8 cellular contexts compared by ENCODE assay signal in genomic region chr16:46620265-46621005, GRCh38. TPM values are rescaled to one million over a fixed set of nuclear protein-coding genes. Genes with fewer than 3 reads are reported as not detected.
DNase-seq lines count a peak whose midpoint lies in the region; ATAC-seq and TF ChIP-seq lines count a peak whose summit lies in the region.

No MANE protein-coding gene starts in this region.

- H3K4me1 ChIP-seq in urinary bladder (ENCODE audit: insufficient read depth): no peaks in the 10 kb centered on the region

- no peak for TF ChIP-seq CTCF in AG04449 (IDR thresholded peaks at IDR 0.05; ENCODE audit: insufficient read depth, low read length, missing control alignments)
- TF ChIP-seq CTCF in lower leg skin (IDR thresholded peaks at IDR 0.05): no peak

- TF ChIP-seq POLR2A in lower leg skin (IDR thresholded peaks at IDR 0.05): no peak

- CTCF ChIA-PET in AG04449 (lab: Yijun Ruan, JAX): interaction anchor here (1.4 to 3.7 kb wide), 2 partner anchors 9 to 12 kb away, joined by 3 to 19 read pairs; no protein-coding TSS in a partner anchor

- H3K4me3 Mint-ChIP-seq in activated naive CD8-positive, alpha-beta T cell treated with anti-CD3 and anti-CD28 coated beads, Interleukin-2, amount 10 ng/mL, durations not matched to agents 7 days and 5 days: peak overlapping the region; percentile 97

- H3K36me3 Mint-ChIP-seq in activated naive CD8-positive, alpha-beta T cell treated with anti-CD3 and anti-CD28 coated beads, Interleukin-2, amount 10 ng/mL, durations not matched to agents 7 days and 5 days: peaks cover 32% of the 10 kb centered on the region

- H3K4me3 ChIP-seq in AG04449 (ENCODE audit: low read depth, low read length): peak overlapping the region; percentile 79
- peak overlapping the region; percentile 8 for H3K4me3 ChIP-seq in lower leg skin (ENCODE audit: low read depth, poor library complexity, severe bottlenecking)
- H3K4me3 ChIP-seq in urinary bladder (ENCODE audit: low read depth, low read length): peak overlapping the region; percentile 52

- 5% methylated on average over 11 of the region's 11 CpGs for WGBS in lower leg skin, 2 donors
- WGBS in urinary bladder: 6% methylated on average over 11 of the region's 11 CpGs

- no peaks in the 10 kb centered on the region for H3K9me3 Mint-ChIP-seq in activated naive CD8-positive, alpha-beta T cell treated with anti-CD3 and anti-CD28 coated beads, Interleukin-2, amount 10 ng/mL, durations not matched to agents 7 days and 5 days

- H3K27ac ChIP-seq in urinary bladder (ENCODE audit: low read depth): no peak overlapping the region

- peaks cover 19% of the 10 kb centered on the region for H3K4me1 Mint-ChIP-seq in activated naive CD8-positive, alpha-beta T cell treated with anti-CD3 and anti-CD28 coated beads, Interleukin-2, amount 10 ng/mL, durations not matched to agents 7 days and 5 days

- H3K27me3 Mint-ChIP-seq in activated naive CD8-positive, alpha-beta T cell treated with anti-CD3 and anti-CD28 coated beads, Interleukin-2, amount 10 ng/mL, durations not matched to agents 7 days and 5 days: no peaks in the 10 kb centered on the region

- no peak for DNase-seq in AG04449 (ENCODE audit: low read depth, low spot score)
- DNase-seq in Kasumi-1 (lab: John Stamatoyannopoulos, UW): peak; percentile 49 to 77
- DNase-seq in activated naive CD8-positive, alpha-beta T cell treated with anti-CD3 and anti-CD28 coated beads, Interleukin-2, amount 10 ng/mL, durations not matched to agents 7 days and 5 days: no peak
- DNase-seq in lower leg skin (ENCODE audit: low spot score in 2 of 2): no peak
- DNase-seq in SW480 (ENCODE audit: low spot score): no peak
- DNase-seq in Ammon's horn (ENCODE audit: low spot score): no peak

- ATAC-seq in GM18867 (IDR thresholded peaks at IDR 0.05; ENCODE audit: unreplicated experiment): peak; percentile 16
- ATAC-seq in activated naive CD8-positive, alpha-beta T cell treated with anti-CD3 and anti-CD28 coated beads, Interleukin-2, amount 10 ng/mL, durations not matched to agents 7 days and 5 days (ENCODE audit: low read depth): peak; percentile 6

- POLR2A ChIA-PET in AG04449 (lab: Yijun Ruan, JAX): no interaction called here
- POLR2A ChIA-PET in activated naive CD8-positive, alpha-beta T cell treated with anti-CD3 and anti-CD28 coated beads, Interleukin-2, amount 10 ng/mL, durations not matched to agents 7 days and 5 days (lab: Charles Lee): interaction anchor here (0.5 to 1.6 kb wide), 7 partner anchors 10 to 352 kb away, joined by 3 to 6 read pairs (median 4); no protein-coding TSS in a partner anchor

- intact Hi-C loops in lower leg skin (cut with DNase I; ENCODE audit: low total_unique reads): no loop called here

- no peaks in the 10 kb centered on the region for H3K36me3 ChIP-seq in urinary bladder (ENCODE audit: insufficient read depth)

- peak overlapping the region; percentile 96 for H3K27ac Mint-ChIP-seq in activated naive CD8-positive, alpha-beta T cell treated with anti-CD3 and anti-CD28 coated beads, Interleukin-2, amount 10 ng/mL, durations not matched to agents 7 days and 5 days

RNA-seq across cellular contexts. Expression of gene SHCBP1, which starts 0.7 kb away (rescaled TPM):
- total RNA-seq in activated naive CD8-positive, alpha-beta T cell treated with anti-CD3 and anti-CD28 coated beads, Interleukin-2, amount 10 ng/mL, durations not matched to agents 7 days and 5 days: 10 to 100 TPM; 29.2 to 33.0 TPM
- 1 to 10 TPM in 3 of 4 donors, under 1 TPM in 1; 0.76 to 1.4 (median 1.3) TPM for total RNA-seq in lower leg skin
- 12.8 TPM for total RNA-seq in urinary bladder
- polyA plus RNA-seq in urinary bladder: 0.47 TPM

Comparison
In these comparisons a context has a peak if more than half of its experiments do, and no peak if none do; other contexts are left out.
1. DNase-seq: peak in Kasumi-1 (2 of 2); none in AG04449 (single experiment), activated naive CD8-positive, alpha-beta T cell treated with anti-CD3 and anti-CD28 coated beads, Interleukin-2, amount 10 ng/mL, durations not matched to agents 7 days and 5 days (single experiment), lower leg skin (0 of 2), SW480 (single experiment) and Ammon's horn (single experiment).
2. H3K4me3 ChIP-seq: peak in every context shown above with its lines; median percentile 79 in AG04449; 52 in urinary bladder; 8 in lower leg skin.